Comparison of ENCODE assay signal across 1 cellular context in genomic region chr19:18364826-18365528, GRCh38.
TF ChIP-seq lines count a peak whose summit lies in the region.

No MANE protein-coding gene starts in this region.

TF ChIP-seq in HepG2, 621 proteins besides CTCF, POLR2A, EP300 and RAD21 (continued from another document and continues in another):
- TF ChIP-seq ZNF512 (CRISPR knock-in tag; IDR thresholded peaks at IDR 0.05) = peak; percentile 67; the same call in 1 of the 2 replicates
- TF ChIP-seq RNF219 (CRISPR knock-in tag; IDR thresholded peaks at IDR 0.05) = 0 out of 2 replicates have a peak, but pooled peaks have one; percentile 70
- no peak for TF ChIP-seq SP2 (CRISPR knock-in tag; IDR thresholded peaks at IDR 0.05)
- 0 out of 2 replicates have a peak, but pooled peaks have one; percentile 41 for TF ChIP-seq ZNF639 (CRISPR knock-in tag; conservative IDR thresholded peaks at IDR 0.05)
- TF ChIP-seq ZNF891 (CRISPR knock-in tag; IDR thresholded peaks at IDR 0.05) = no peak
- 0 out of 2 replicates have a peak, but pooled peaks have one; percentile 25 for TF ChIP-seq GFI1 (CRISPR knock-in tag; IDR thresholded peaks at IDR 0.05; ENCODE audit: borderline replicate concordance)
- 0 out of 2 replicates have a peak, but pooled peaks have one; percentile 53 for TF ChIP-seq ZNF136 (CRISPR knock-in tag; IDR thresholded peaks at IDR 0.05; ENCODE audit: low read depth)
- no peak for TF ChIP-seq ETS1 (CRISPR knock-in tag; IDR thresholded peaks at IDR 0.05)
- no peak for TF ChIP-seq MLXIP (CRISPR knock-in tag; IDR thresholded peaks at IDR 0.05; ENCODE audit: borderline replicate concordance)
- peak; percentile 92 for TF ChIP-seq ERF (CRISPR knock-in tag; IDR thresholded peaks at IDR 0.05)
- TF ChIP-seq MED1 (CRISPR knock-in tag; IDR thresholded peaks at IDR 0.05) = peak; percentile 99
- TF ChIP-seq NBN (conservative IDR thresholded peaks at IDR 0.05) = no peak
- TF ChIP-seq ZNF563 (CRISPR knock-in tag; IDR thresholded peaks at IDR 0.05) = no peak
- TF ChIP-seq ZBTB25 (CRISPR knock-in tag; IDR thresholded peaks at IDR 0.05) = peak; percentile 45; the same call in 1 of the 2 replicates
- TF ChIP-seq REPIN1 (CRISPR knock-in tag; IDR thresholded peaks at IDR 0.05; ENCODE audit: borderline replicate concordance, low read depth) = peak; percentile 73; the same call in 1 of the 2 replicates
- peak; percentile 29; the same call in 1 of the 2 replicates for TF ChIP-seq ZNF788 (CRISPR knock-in tag; IDR thresholded peaks at IDR 0.05; ENCODE audit: borderline replicate concordance)
- peak; percentile 88 for TF ChIP-seq CREB1 (IDR thresholded peaks at IDR 0.05)
- TF ChIP-seq CREB1 (CRISPR knock-in tag; IDR thresholded peaks at IDR 0.05) = peak; percentile 91
- TF ChIP-seq ZNF570 (CRISPR knock-in tag; IDR thresholded peaks at IDR 0.05; ENCODE audit: borderline replicate concordance) = no peak
- TF ChIP-seq MEF2D (CRISPR knock-in tag; IDR thresholded peaks at IDR 0.05) = peak; percentile 48; the same call in 1 of the 2 replicates
- TF ChIP-seq MIER3 (CRISPR knock-in tag; IDR thresholded peaks at IDR 0.05; ENCODE audit: borderline replicate concordance) = peak; percentile 87; the same call in 1 of the 2 replicates
- no peak for TF ChIP-seq ZNF343 (CRISPR knock-in tag; IDR thresholded peaks at IDR 0.05)
- no peak for TF ChIP-seq NFATC3 (CRISPR knock-in tag; IDR thresholded peaks at IDR 0.05)
- TF ChIP-seq ZNF546 (CRISPR knock-in tag; conservative IDR thresholded peaks at IDR 0.05) = no peak
- no peak for TF ChIP-seq FLYWCH1 (CRISPR knock-in tag; IDR thresholded peaks at IDR 0.05)
- TF ChIP-seq HDAC1 (CRISPR knock-in tag; IDR thresholded peaks at IDR 0.05) = peak; percentile 67; the same call in 1 of the 2 replicates
- peak; percentile 96 for TF ChIP-seq NCOA2 (CRISPR knock-in tag; IDR thresholded peaks at IDR 0.05)
- no peak for TF ChIP-seq MATR3 (CRISPR knock-in tag; IDR thresholded peaks at IDR 0.05)
- no peak for TF ChIP-seq TBX3 (IDR thresholded peaks at IDR 0.05; ENCODE audit: borderline replicate concordance)
- no peak for TF ChIP-seq MTA1 (CRISPR knock-in tag; IDR thresholded peaks at IDR 0.05; ENCODE audit: borderline replicate concordance)
- peak; percentile 79 for TF ChIP-seq THAP11 (CRISPR knock-in tag; IDR thresholded peaks at IDR 0.05)
- TF ChIP-seq CEBPB (IDR thresholded peaks at IDR 0.05; ENCODE audit: borderline replicate concordance, low read depth, low read length) = peak; percentile 90; the same call in 1 of the 2 replicates
- no peak for TF ChIP-seq DDIT3 (CRISPR knock-in tag; IDR thresholded peaks at IDR 0.05)
- TF ChIP-seq POLR2AphosphoS2 (IDR thresholded peaks at IDR 0.05; ENCODE audit: low read depth, low read length) = no peak
- 0 out of 2 replicates have a peak, but pooled peaks have one; percentile 41 for TF ChIP-seq ZNF607 (CRISPR knock-in tag; IDR thresholded peaks at IDR 0.05; ENCODE audit: borderline replicate concordance)
- peak; percentile 24; the same call in 1 of the 2 replicates for TF ChIP-seq PHF8 (CRISPR knock-in tag; IDR thresholded peaks at IDR 0.05)
- TF ChIP-seq DRAP1 (CRISPR knock-in tag; IDR thresholded peaks at IDR 0.05) = peak; percentile 20; the same call in 1 of the 2 replicates
- peak; percentile 49 for TF ChIP-seq SIX4 (CRISPR knock-in tag; IDR thresholded peaks at IDR 0.05)
- TF ChIP-seq ZNF160 (CRISPR knock-in tag; IDR thresholded peaks at IDR 0.05) = no peak
- peak; percentile 32; the same call in 1 of the 2 replicates for TF ChIP-seq ZNF652 (CRISPR knock-in tag; IDR thresholded peaks at IDR 0.05; ENCODE audit: borderline replicate concordance, low read depth)
- no peak for TF ChIP-seq AKAP8 (CRISPR knock-in tag; IDR thresholded peaks at IDR 0.05)
- TF ChIP-seq REST (IDR thresholded peaks at IDR 0.05; ENCODE audit: borderline replicate concordance in 1 of 2, low read depth in 1 of 2, low read length in 2 of 2) = no peak; a peak in 1 of 4 replicates
- TF ChIP-seq FOXP4 (CRISPR knock-in tag; IDR thresholded peaks at IDR 0.05) = peak; percentile 93
- no peak for TF ChIP-seq SOX6 (IDR thresholded peaks at IDR 0.05)
- peak; percentile 88 for TF ChIP-seq SOX6 (CRISPR knock-in tag; IDR thresholded peaks at IDR 0.05)
- no peak for TF ChIP-seq SRSF1 (optimal IDR thresholded peaks at IDR 0.05; ENCODE audit: low read depth, low read length)
- TF ChIP-seq E2F5 (CRISPR knock-in tag; conservative IDR thresholded peaks at IDR 0.05) = no peak
- TF ChIP-seq TCF7 (IDR thresholded peaks at IDR 0.05; ENCODE audit: low read depth) = peak; percentile 56
- TF ChIP-seq HNRNPL (IDR thresholded peaks at IDR 0.05; ENCODE audit: low read depth, low read length) = no peak
